ENCODE assay signal across 1 cellular context in the genomic region with DNA sequence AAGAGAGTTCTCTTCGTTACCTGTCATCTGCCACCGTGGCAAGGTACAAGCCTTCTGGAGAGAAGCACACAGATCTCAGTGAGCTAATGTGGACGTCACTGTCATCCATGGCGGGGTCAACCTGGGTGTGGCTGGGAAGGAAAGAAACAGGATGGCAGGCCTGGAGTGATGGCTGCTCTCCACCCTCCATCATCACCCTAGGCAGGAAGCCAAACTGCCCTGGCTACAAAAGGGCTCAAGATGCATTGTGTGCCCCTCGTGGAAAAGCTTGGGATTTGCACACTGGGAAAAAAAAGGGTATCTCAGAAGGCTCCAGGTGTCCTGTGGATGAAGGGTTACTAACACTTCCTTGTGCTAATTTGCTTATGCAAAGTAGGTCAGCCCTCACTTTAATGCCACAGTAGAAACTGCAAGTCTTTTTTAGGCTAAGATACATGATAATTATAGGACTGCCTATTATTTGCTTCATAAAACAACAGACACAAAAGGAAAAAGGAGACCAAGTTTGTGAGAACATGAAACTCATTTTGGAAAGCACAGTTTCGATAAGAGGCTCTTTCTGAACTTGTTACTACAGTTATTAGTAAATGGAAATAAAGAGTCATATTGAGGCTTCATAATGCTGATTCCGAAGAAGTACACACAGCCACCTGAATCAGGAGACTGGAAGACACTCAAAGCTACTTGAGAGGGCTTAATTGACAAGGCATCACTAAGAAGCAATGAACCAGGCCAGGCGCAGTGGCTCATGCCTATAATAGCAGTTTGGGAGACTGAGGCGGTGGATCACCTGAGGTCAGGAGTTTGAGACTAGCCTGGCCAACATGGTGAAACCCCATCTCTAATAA.
TF ChIP-seq lines count a peak whose summit lies in the region.

No MANE protein-coding gene starts in this region.

TF ChIP-seq in GM12878, 131 proteins besides CTCF, POLR2A, EP300 and RAD21 (continued from another document):
- TF ChIP-seq PKNOX1 (IDR thresholded peaks at IDR 0.05) (no peak), FOXM1 (IDR thresholded peaks at IDR 0.05; ENCODE audit: low read depth, low read length) (peak; percentile 88; the same call in 1 of the 2 replicates), EGR1 (IDR thresholded peaks at IDR 0.05; ENCODE audit: borderline replicate concordance in 1 of 2, low read depth in 2 of 2, low read length in 2 of 2) (no peak), RELA (IDR thresholded peaks at IDR 0.05; ENCODE audit: borderline replicate concordance, partially characterized antibody) (no peak), SIX5 (IDR thresholded peaks at IDR 0.05; ENCODE audit: low read depth, low read length, severe bottlenecking) (no peak), ZNF622 (IDR thresholded peaks at IDR 0.05) (no peak)
- TF ChIP-seq, protein P1, sequence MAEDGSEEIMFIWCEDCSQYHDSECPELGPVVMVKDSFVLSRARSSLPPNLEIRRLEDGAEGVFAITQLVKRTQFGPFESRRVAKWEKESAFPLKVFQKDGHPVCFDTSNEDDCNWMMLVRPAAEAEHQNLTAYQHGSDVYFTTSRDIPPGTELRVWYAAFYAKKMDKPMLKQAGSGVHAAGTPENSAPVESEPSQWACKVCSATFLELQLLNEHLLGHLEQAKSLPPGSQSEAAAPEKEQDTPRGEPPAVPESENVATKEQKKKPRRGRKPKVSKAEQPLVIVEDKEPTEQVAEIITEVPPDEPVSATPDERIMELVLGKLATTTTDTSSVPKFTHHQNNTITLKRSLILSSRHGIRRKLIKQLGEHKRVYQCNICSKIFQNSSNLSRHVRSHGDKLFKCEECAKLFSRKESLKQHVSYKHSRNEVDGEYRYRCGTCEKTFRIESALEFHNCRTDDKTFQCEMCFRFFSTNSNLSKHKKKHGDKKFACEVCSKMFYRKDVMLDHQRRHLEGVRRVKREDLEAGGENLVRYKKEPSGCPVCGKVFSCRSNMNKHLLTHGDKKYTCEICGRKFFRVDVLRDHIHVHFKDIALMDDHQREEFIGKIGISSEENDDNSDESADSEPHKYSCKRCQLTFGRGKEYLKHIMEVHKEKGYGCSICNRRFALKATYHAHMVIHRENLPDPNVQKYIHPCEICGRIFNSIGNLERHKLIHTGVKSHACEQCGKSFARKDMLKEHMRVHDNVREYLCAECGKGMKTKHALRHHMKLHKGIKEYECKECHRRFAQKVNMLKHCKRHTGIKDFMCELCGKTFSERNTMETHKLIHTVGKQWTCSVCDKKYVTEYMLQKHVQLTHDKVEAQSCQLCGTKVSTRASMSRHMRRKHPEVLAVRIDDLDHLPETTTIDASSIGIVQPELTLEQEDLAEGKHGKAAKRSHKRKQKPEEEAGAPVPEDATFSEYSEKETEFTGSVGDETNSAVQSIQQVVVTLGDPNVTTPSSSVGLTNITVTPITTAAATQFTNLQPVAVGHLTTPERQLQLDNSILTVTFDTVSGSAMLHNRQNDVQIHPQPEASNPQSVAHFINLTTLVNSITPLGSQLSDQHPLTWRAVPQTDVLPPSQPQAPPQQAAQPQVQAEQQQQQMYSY (CRISPR knock-in tag; IDR thresholded peaks at IDR 0.05), result no peak
